18 cellular contexts compared by ENCODE assay signal in the genomic region with DNA sequence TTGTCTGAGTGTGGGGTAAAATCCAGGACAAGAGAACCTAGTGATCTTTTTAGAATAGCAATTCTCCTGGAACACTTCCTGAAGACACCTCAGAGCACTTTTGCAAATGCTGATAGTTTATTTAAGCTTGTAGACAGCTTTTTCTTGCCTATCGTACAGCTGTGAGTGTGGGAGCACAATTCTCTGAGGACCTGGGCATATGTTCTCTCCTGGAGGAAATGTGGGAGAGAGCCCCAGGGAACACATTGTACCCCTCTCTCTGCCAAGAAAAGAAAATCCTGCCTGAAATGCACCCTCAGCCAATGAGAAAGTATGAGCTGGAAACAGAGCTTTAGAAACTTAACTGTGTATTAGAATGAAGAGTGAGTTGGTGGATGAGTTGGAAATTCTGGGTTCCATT.
"Had no signal": no experiment of that assay in that cellular context is flagged by ENCODE, and none has a peak within 500 bp of the region (broad histone marks: within the 10 kb centered on the region; RNA-seq: fewer than 3 reads in every experiment).

No MANE protein-coding gene starts in this region.

- H3K36me3 ChIP-seq: pancreas, tibial artery, uterus had no signal

- H3K4me1 ChIP-seq: pancreas, uterus had no signal

- H3K27me3 Mint-ChIP-seq: activated CD4-positive, alpha-beta T cell treated with anti-CD3 and anti-CD28 coated beads, Interleukin-2, amount 10 ng/mL, durations not matched to agents 24 days and 14 days; activated T-helper 17 cell treated with anti-CD3 and anti-CD28 coated beads, Interleukin-2, amount 50 U/mL, for 72 hours; stimulated activated naive CD8-positive, alpha-beta T cell treated with anti-CD3 and anti-CD28 coated beads, Interleukin-15, amount 100 ng/mL, for 72 hours had no signal

- H3K4me3 ChIP-seq: body of pancreas, dorsolateral prefrontal cortex, pancreas, SK-N-MC, skin epidermis, tibial artery, uterus had no signal

- H3K27ac ChIP-seq: body of pancreas, pancreas, SK-N-MC, skin epidermis, uterus had no signal

- H3K27ac Mint-ChIP-seq: activated CD4-positive, alpha-beta T cell treated with anti-CD3 and anti-CD28 coated beads, Interleukin-2, amount 10 ng/mL, durations not matched to agents 24 days and 14 days; activated naive CD4-positive, alpha-beta T cell treated with anti-CD3 and anti-CD28 coated beads for 36 hours; activated T-helper 17 cell treated with anti-CD3 and anti-CD28 coated beads, Interleukin-2, amount 50 U/mL, for 72 hours; nephron; stimulated activated naive CD8-positive, alpha-beta T cell treated with anti-CD3 and anti-CD28 coated beads, Interleukin-15, amount 100 ng/mL, for 72 hours; WTC11 had no signal

- DNase-seq: activated CD4-positive, alpha-beta T cell treated with anti-CD3 and anti-CD28 coated beads, Interleukin-2, amount 10 ng/mL, durations not matched to agents 24 days and 14 days; activated naive CD4-positive, alpha-beta T cell treated with anti-CD3 and anti-CD28 coated beads for 36 hours; activated T-cell treated with anti-CD3 and anti-CD28 coated beads for 4 hours; body of pancreas; left cardiac atrium; pancreas; retina; stimulated activated CD4-positive, alpha-beta T cell treated with anti-CD3 and anti-CD28 coated beads, Interleukin-4, amount 100 ng/mL, for 4 hours; stimulated activated naive CD8-positive, alpha-beta T cell treated with anti-CD3 and anti-CD28 coated beads, Interleukin-15, amount 100 ng/mL, for 72 hours; tibial artery; uterus had no signal

- H3K27me3 ChIP-seq: body of pancreas, dorsolateral prefrontal cortex, pancreas, tibial artery, uterus had no signal

- H3K9me3 Mint-ChIP-seq: activated CD4-positive, alpha-beta T cell treated with anti-CD3 and anti-CD28 coated beads, Interleukin-2, amount 10 ng/mL, durations not matched to agents 24 days and 14 days; nephron; WTC11 had no signal

- H3K4me3 Mint-ChIP-seq: activated CD4-positive, alpha-beta T cell treated with anti-CD3 and anti-CD28 coated beads, Interleukin-2, amount 10 ng/mL, durations not matched to agents 24 days and 14 days; activated naive CD4-positive, alpha-beta T cell treated with anti-CD3 and anti-CD28 coated beads for 36 hours; activated T-helper 17 cell treated with anti-CD3 and anti-CD28 coated beads, Interleukin-2, amount 50 U/mL, for 72 hours; nephron; stimulated activated naive CD8-positive, alpha-beta T cell treated with anti-CD3 and anti-CD28 coated beads, Interleukin-15, amount 100 ng/mL, for 72 hours; WTC11 had no signal

- H3K36me3 Mint-ChIP-seq: WTC11 had no signal

- ATAC-seq: activated T-helper 17 cell treated with anti-CD3 and anti-CD28 coated beads, Interleukin-2, amount 50 U/mL, for 72 hours; body of pancreas; esophagus mucosa; pancreas; stimulated activated naive CD8-positive, alpha-beta T cell treated with anti-CD3 and anti-CD28 coated beads, Interleukin-15, amount 100 ng/mL, for 72 hours; WTC11 had no signal

- H3K4me1 Mint-ChIP-seq: activated CD4-positive, alpha-beta T cell treated with anti-CD3 and anti-CD28 coated beads, Interleukin-2, amount 10 ng/mL, durations not matched to agents 24 days and 14 days; activated T-helper 17 cell treated with anti-CD3 and anti-CD28 coated beads, Interleukin-2, amount 50 U/mL, for 72 hours; stimulated activated naive CD8-positive, alpha-beta T cell treated with anti-CD3 and anti-CD28 coated beads, Interleukin-15, amount 100 ng/mL, for 72 hours had no signal

- H3K9me3 ChIP-seq: body of pancreas, pancreas, tibial artery, uterus had no signal
